Comparison of ENCODE assay signal across 1 cellular context in the genomic region with DNA sequence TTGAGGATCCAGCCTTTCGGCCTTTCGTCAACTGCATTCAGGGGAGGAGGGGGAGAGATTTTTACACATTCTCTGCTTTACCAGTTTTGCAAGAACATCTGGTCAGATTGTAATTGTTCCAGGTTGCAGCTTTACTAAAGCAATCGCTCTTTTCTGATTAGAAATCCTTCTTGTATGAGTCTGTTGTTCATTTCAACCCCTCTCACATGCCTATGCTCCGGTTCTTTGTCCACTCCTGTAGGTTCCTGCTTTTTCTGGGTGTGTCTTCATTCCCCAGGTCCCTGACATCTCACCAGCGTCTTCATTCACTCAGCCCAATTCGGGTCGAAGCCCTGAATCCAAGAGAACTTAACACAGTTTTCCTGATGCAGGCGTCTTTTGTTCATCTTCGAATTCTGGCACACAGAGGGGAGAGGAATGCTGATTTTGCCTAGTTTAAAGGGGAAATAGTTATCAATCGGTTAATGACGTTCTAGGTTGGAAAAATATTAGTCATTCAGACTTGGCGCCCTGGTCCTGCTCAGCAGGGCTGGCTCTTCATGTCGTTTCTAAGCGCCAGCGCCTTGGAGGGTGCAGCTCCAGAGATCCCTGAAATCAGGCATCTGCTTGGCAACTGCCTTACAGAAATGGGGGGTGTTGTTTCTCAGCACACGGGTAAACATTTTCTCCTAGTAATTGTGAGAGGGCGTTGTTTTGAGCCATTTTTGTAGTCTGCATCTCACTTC.
TF ChIP-seq lines count a peak whose summit lies in the region.

No MANE protein-coding gene starts in this region.

TF ChIP-seq in SK-N-SH, 30 proteins besides CTCF, POLR2A, EP300 and RAD21 (continued from another document):
- TF ChIP-seq RCOR1 (IDR thresholded peaks at IDR 0.05; ENCODE audit: low read length) (no peak), TEAD4 (IDR thresholded peaks at IDR 0.05; ENCODE audit: borderline replicate concordance, insufficient read depth) (no peak), JUND (IDR thresholded peaks at IDR 0.05) (no peak)
- TF ChIP-seq, protein P1, sequence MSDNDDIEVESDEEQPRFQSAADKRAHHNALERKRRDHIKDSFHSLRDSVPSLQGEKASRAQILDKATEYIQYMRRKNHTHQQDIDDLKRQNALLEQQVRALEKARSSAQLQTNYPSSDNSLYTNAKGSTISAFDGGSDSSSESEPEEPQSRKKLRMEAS (IDR thresholded peaks at IDR 0.05; ENCODE audit: low read depth): no peak
TF ChIP-seq in SK-N-SH: peak in this region for 0.
